30 cellular contexts compared by ENCODE assay signal in genomic region chr2:161362568-161363166, GRCh38. TPM values are rescaled to one million over a fixed set of nuclear protein-coding genes. Genes with fewer than 3 reads are reported as not detected.
"Had no signal": no experiment of that assay in that cellular context is flagged by ENCODE, and none has a peak within 500 bp of the region (broad histone marks: within the 10 kb centered on the region; RNA-seq: fewer than 3 reads in every experiment).

No MANE protein-coding gene starts in this region.

- H3K4me1 ChIP-seq: left ventricle myocardium inferior, pancreas, prostate gland, sigmoid colon, tibial nerve, upper lobe of left lung, vagina had no signal

- DNase-seq: hypothalamus; immature natural killer cell; kidney; left colon; left ventricle myocardium inferior; mesendoderm; naive thymus-derived CD4-positive, alpha-beta T cell; nucleus accumbens; pancreas; retina; right cardiac atrium; sigmoid colon; small intestine; stimulated activated CD4-positive, alpha-beta T cell treated with anti-CD3 and anti-CD28 coated beads, Interleukin-1b, Interleukin-23, amount 100 ng/mL, for 48 hours; stimulated activated CD4-positive, alpha-beta T cell treated with anti-CD3 and anti-CD28 coated beads, Interleukin-2, amount 100 ng/mL, for 48 hours; stimulated activated CD4-positive, alpha-beta T cell treated with anti-CD3 and anti-CD28 coated beads, Interleukin-4, amount 100 ng/mL, for 4 hours; stimulated activated CD8-positive, alpha-beta memory T cell treated with anti-CD3 and anti-CD28 coated beads, Interleukin-4, amount 100 ng/mL, for 48 hours; stimulated activated naive CD4-positive, alpha-beta T cell treated with Interleukin-2 at 50 U/mL for 16 hours; stimulated activated naive CD8-positive, alpha-beta T cell treated with anti-CD3 and anti-CD28 coated beads, Interleukin-15, amount 100 ng/mL, for 72 hours; substantia nigra; upper lobe of left lung had no signal

- H3K36me3 ChIP-seq: pancreas, prostate gland, vagina had no signal

- H3K27ac ChIP-seq: left ventricle myocardium inferior, pancreas, prostate gland, sigmoid colon, tibial nerve, upper lobe of left lung, vagina had no signal

- FAIRE-seq: islet of Langerhans, kidney, pancreas had no signal

- H3K27me3 ChIP-seq: pancreas, sigmoid colon, tibial nerve, upper lobe of left lung, vagina had no signal

- H3K4me3 ChIP-seq: left ventricle myocardium inferior, lung, pancreas, prostate gland, sigmoid colon, tibial nerve, upper lobe of left lung, vagina had no signal

- H3K9me3 ChIP-seq: pancreas, prostate gland, vagina had no signal

- ATAC-seq: left colon; naive thymus-derived CD4-positive, alpha-beta T cell; natural killer cell treated with Interleukin-12 subunit alpha and Interleukin-12 subunit beta and Interleukin-15 and Interleukin-18, amount 100 ng/mL, for 72 hours; pancreas; right cardiac atrium; stimulated activated memory B cell treated with anti-CD40 and anti-IgM and Interleukin-4, amounts not matched to agents 10 μg/mL and 1 μg/mL and 100 μg/mL, for 72 hours; stimulated activated naive CD8-positive, alpha-beta T cell treated with anti-CD3 and anti-CD28 coated beads, Interleukin-15, amount 100 ng/mL, for 72 hours had no signal

RNA-seq across cellular contexts. Expression of gene TBR1, which starts 53.4 kb away (rescaled TPM):
- total RNA-seq: kidney, left colon, left ventricle myocardium inferior, lung, osteoblast, pancreas, right cardiac atrium, sigmoid colon, tibial nerve, upper lobe of left lung, vagina had no signal
- polyA plus RNA-seq: immature natural killer cell; naive thymus-derived CD4-positive, alpha-beta T cell; sigmoid colon; small intestine; urinary bladder had no signal
